In genomic region chr1:108036796-108037545, GRCh38 we compare ENCODE assay signal across 1 cellular context.
TF ChIP-seq lines count a peak whose summit lies in the region.

No MANE protein-coding gene starts in this region.

TF ChIP-seq in GM23338, 12 proteins besides CTCF, POLR2A, EP300 and RAD21 (continued from another document):
- TF ChIP-seq STAT1 (IDR thresholded peaks at IDR 0.05; ENCODE audit: unreplicated experiment) (no peak), NANOG (IDR thresholded peaks at IDR 0.05; ENCODE audit: borderline replicate concordance) (no peak), ZNF114 (CRISPR knock-in tag; IDR thresholded peaks at IDR 0.05) (no peak), ETS1 (IDR thresholded peaks at IDR 0.05) (no peak), EZH2phosphoT487 (IDR thresholded peaks at IDR 0.05; ENCODE audit: unreplicated experiment) (no peak), POLR2AphosphoS5 (IDR thresholded peaks at IDR 0.05; ENCODE audit: low read depth) (no peak), JUNB (IDR thresholded peaks at IDR 0.05; ENCODE audit: unreplicated experiment) (no peak), ZNF331 (CRISPR knock-in tag; IDR thresholded peaks at IDR 0.05; ENCODE audit: low read depth) (no peak), EZH2 (IDR thresholded peaks at IDR 0.05; ENCODE audit: low read depth, unreplicated experiment) (no peak), CREB1 (CRISPR knock-in tag; IDR thresholded peaks at IDR 0.05; ENCODE audit: low read depth) (no peak), ZNF462 (CRISPR knock-in tag; IDR thresholded peaks at IDR 0.05) (no peak)
